ENCODE assay signal across 1 cellular context in the genomic region with DNA sequence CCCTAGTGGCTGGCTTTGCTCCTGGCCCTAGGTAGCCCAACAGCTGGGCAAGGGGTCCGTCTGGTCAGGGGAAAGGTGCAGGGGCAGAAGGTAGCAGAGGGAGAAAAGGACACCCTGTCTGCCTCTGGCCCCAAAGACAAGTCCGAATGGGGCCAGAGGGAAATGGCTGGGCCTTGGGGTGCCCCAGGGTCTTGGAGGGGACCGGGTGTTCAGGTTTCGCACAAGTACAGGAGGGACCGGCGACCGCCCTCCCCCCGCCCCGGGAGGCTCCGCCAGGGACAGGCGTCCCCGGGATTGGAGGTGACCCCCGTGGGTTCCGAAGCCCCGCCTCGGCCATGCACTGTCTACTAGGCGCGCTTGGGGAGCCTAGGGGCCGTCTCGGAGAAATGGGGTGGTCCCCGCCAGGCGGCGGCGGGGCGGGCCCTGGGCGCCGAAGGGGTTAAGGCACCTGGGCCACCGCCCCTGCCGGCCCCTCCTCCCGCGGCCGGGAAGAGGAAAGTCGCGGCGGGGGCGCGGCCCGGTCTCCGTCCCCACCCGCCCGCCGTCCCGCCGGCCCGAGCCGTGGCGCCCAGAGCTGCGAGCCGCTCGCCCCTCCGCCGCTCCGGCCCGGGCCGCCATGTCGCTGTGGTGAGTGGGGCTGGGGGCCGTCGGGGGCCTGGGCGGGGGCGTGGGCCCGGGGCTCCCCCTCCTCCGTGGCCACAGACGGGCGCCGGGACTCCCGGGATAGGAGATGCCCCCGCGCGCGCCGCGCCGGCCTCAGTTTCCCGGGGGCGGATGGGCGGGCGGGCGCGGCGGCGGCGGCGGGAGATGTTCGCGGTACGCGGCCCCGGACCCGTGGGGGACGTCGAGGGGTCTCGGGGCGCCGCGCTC.
TF ChIP-seq lines count a peak whose summit lies in the region.

A gene with protein sequence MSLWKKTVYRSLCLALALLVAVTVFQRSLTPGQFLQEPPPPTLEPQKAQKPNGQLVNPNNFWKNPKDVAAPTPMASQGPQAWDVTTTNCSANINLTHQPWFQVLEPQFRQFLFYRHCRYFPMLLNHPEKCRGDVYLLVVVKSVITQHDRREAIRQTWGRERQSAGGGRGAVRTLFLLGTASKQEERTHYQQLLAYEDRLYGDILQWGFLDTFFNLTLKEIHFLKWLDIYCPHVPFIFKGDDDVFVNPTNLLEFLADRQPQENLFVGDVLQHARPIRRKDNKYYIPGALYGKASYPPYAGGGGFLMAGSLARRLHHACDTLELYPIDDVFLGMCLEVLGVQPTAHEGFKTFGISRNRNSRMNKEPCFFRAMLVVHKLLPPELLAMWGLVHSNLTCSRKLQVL (plus strand): TSS at position 523 of the 870 bp plus-strand sequence. CDS start 94 bp downstream, at position 617.

TF ChIP-seq in GM23338, 12 proteins besides CTCF, POLR2A, EP300 and RAD21 (continued from another document):
- TF ChIP-seq, protein P1, sequence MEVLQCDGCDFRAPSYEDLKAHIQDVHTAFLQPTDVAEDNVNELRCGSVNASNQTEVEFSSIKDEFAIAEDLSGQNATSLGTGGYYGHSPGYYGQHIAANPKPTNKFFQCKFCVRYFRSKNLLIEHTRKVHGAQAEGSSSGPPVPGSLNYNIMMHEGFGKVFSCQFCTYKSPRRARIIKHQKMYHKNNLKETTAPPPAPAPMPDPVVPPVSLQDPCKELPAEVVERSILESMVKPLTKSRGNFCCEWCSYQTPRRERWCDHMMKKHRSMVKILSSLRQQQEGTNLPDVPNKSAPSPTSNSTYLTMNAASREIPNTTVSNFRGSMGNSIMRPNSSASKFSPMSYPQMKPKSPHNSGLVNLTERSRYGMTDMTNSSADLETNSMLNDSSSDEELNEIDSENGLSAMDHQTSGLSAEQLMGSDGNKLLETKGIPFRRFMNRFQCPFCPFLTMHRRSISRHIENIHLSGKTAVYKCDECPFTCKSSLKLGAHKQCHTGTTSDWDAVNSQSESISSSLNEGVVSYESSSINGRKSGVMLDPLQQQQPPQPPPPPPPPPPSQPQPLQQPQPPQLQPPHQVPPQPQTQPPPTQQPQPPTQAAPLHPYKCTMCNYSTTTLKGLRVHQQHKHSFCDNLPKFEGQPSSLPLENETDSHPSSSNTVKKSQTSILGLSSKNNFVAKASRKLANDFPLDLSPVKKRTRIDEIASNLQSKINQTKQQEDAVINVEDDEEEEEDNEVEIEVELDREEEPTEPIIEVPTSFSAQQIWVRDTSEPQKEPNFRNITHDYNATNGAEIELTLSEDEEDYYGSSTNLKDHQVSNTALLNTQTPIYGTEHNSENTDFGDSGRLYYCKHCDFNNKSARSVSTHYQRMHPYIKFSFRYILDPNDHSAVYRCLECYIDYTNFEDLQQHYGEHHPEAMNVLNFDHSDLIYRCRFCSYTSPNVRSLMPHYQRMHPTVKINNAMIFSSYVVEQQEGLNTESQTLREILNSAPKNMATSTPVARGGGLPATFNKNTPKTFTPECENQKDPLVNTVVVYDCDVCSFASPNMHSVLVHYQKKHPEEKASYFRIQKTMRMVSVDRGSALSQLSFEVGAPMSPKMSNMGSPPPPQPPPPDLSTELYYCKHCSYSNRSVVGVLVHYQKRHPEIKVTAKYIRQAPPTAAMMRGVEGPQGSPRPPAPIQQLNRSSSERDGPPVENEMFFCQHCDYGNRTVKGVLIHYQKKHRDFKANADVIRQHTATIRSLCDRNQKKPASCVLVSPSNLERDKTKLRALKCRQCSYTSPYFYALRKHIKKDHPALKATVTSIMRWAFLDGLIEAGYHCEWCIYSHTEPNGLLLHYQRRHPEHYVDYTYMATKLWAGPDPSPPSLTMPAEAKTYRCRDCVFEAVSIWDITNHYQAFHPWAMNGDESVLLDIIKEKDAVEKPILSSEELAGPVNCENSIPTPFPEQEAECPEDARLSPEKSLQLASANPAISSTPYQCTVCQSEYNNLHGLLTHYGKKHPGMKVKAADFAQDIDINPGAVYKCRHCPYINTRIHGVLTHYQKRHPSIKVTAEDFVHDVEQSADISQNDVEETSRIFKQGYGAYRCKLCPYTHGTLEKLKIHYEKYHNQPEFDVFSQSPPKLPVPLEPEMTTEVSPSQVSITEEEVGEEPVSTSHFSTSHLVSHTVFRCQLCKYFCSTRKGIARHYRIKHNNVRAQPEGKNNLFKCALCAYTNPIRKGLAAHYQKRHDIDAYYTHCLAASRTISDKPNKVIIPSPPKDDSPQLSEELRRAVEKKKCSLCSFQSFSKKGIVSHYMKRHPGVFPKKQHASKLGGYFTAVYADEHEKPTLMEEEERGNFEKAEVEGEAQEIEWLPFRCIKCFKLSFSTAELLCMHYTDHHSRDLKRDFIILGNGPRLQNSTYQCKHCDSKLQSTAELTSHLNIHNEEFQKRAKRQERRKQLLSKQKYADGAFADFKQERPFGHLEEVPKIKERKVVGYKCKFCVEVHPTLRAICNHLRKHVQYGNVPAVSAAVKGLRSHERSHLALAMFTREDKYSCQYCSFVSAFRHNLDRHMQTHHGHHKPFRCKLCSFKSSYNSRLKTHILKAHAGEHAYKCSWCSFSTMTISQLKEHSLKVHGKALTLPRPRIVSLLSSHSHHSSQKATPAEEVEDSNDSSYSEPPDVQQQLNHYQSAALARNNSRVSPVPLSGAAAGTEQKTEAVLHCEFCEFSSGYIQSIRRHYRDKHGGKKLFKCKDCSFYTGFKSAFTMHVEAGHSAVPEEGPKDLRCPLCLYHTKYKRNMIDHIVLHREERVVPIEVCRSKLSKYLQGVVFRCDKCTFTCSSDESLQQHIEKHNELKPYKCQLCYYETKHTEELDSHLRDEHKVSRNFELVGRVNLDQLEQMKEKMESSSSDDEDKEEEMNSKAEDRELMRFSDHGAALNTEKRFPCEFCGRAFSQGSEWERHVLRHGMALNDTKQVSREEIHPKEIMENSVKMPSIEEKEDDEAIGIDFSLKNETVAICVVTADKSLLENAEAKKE (CRISPR knock-in tag; IDR thresholded peaks at IDR 0.05): no peak
- no peak for TF ChIP-seq EZH2phosphoT487 (IDR thresholded peaks at IDR 0.05; ENCODE audit: unreplicated experiment)
- no peak for TF ChIP-seq NANOG (IDR thresholded peaks at IDR 0.05; ENCODE audit: borderline replicate concordance)
- TF ChIP-seq JUNB (IDR thresholded peaks at IDR 0.05; ENCODE audit: unreplicated experiment): no peak
- TF ChIP-seq, protein P2, sequence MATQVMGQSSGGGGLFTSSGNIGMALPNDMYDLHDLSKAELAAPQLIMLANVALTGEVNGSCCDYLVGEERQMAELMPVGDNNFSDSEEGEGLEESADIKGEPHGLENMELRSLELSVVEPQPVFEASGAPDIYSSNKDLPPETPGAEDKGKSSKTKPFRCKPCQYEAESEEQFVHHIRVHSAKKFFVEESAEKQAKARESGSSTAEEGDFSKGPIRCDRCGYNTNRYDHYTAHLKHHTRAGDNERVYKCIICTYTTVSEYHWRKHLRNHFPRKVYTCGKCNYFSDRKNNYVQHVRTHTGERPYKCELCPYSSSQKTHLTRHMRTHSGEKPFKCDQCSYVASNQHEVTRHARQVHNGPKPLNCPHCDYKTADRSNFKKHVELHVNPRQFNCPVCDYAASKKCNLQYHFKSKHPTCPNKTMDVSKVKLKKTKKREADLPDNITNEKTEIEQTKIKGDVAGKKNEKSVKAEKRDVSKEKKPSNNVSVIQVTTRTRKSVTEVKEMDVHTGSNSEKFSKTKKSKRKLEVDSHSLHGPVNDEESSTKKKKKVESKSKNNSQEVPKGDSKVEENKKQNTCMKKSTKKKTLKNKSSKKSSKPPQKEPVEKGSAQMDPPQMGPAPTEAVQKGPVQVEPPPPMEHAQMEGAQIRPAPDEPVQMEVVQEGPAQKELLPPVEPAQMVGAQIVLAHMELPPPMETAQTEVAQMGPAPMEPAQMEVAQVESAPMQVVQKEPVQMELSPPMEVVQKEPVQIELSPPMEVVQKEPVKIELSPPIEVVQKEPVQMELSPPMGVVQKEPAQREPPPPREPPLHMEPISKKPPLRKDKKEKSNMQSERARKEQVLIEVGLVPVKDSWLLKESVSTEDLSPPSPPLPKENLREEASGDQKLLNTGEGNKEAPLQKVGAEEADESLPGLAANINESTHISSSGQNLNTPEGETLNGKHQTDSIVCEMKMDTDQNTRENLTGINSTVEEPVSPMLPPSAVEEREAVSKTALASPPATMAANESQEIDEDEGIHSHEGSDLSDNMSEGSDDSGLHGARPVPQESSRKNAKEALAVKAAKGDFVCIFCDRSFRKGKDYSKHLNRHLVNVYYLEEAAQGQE (IDR thresholded peaks at IDR 0.05; ENCODE audit: unreplicated experiment): no peak
- TF ChIP-seq CREB1 (CRISPR knock-in tag; IDR thresholded peaks at IDR 0.05; ENCODE audit: low read depth): no peak
- TF ChIP-seq POLR2AphosphoS5 (IDR thresholded peaks at IDR 0.05; ENCODE audit: low read depth): no peak
- TF ChIP-seq ZNF114 (CRISPR knock-in tag; IDR thresholded peaks at IDR 0.05): no peak
- TF ChIP-seq EZH2 (IDR thresholded peaks at IDR 0.05; ENCODE audit: low read depth, unreplicated experiment): no peak
